26 cellular contexts compared by ENCODE assay signal in the genomic region with DNA sequence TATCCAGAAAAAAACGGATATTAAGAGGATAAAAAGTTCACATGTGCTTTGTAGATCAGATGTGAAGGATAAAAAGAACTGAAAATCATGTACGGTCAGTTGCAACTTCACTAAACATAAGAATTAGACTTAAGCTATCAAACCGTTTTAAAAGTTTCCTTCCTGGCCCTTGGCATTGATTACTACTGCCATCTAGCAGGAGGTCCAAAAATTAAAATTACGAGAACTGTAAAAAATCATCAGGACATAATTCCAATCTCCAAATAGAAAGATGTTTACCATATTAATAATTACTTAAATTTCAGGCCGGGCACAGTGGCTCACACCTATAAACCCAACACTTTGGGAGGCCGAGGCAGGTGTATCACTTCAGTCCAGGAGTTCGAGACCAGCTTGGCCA. TPM values are rescaled to one million over a fixed set of nuclear protein-coding genes. Genes with fewer than 3 reads are reported as not detected.
DNase-seq lines count a peak whose midpoint lies in the region; ATAC-seq and TF ChIP-seq lines count a peak whose summit lies in the region.
"Had no signal": no experiment of that assay in that cellular context is flagged by ENCODE, and none has a peak within 500 bp of the region (broad histone marks: within the 10 kb centered on the region; RNA-seq: fewer than 3 reads in every experiment).

No MANE protein-coding gene starts in this region.

- no peaks in the 10 kb centered on the region for H3F3A ChIP-seq in GM23338 (replicated peaks; ENCODE audit: low read depth)
- H3F3A ChIP-seq in SU-DHL-6 (ENCODE audit: insufficient read depth), result peaks cover 15% of the 10 kb centered on the region

- H3K36me3 Mint-ChIP-seq in GM23338 (ENCODE audit: low read depth), result peaks cover 37% of the 10 kb centered on the region
- H3K36me3 Mint-ChIP-seq in activated T-helper 1 cell treated with anti-CD3 and anti-CD28 coated beads, Interleukin-12 subunit alpha, Interleukin-12 subunit beta, Interleukin-2, Interleukin-4 antibody, amounts not matched to agents 30 ng/mL and 10 ng/mL and 1 ng/mL, durations not matched to agents 14 hours and 24 hours and 36 hours (ENCODE audit: low read depth), result peaks cover 42% of the 10 kb centered on the region

- H2AFZ ChIP-seq in GM23338 (no peak overlapping the region), SU-DHL-6 (ENCODE audit: low read depth, low read length, severe bottlenecking) (no peak overlapping the region)

- WGBS in psoas muscle, 3 donors, result 87 to 90% (median 90%) methylated on average over 7 of the region's 7 CpGs

- DNase-seq in AG09319 (ENCODE audit: extremely low read depth, low read depth), result no peak
- DNase-seq in GM23338 (ENCODE audit: low spot score), result no peak
- DNase-seq in epithelial cell of proximal tubule (ENCODE audit: low read depth), result no peak
- DNase-seq in psoas muscle, result no peak
- DNase-seq in activated T-helper 1 cell treated with anti-CD3 and anti-CD28 coated beads, Interleukin-12 subunit alpha, Interleukin-12 subunit beta, Interleukin-2, Interleukin-4 antibody, amounts not matched to agents 30 ng/mL and 10 ng/mL and 1 ng/mL, durations not matched to agents 14 hours and 24 hours and 36 hours (ENCODE audit: low spot score), result no peak
- no peak for DNase-seq in activated CD8-positive, alpha-beta memory T cell treated with anti-CD3 and anti-CD28 coated beads, Interleukin-2, amount 50 U/mL, for 48 hours
- no peak for DNase-seq in EL
- DNase-seq: activated CD4-positive, alpha-beta T cell treated with anti-CD3 and anti-CD28 coated beads for 36 hours; CD8-positive, alpha-beta T cell; DMS53; effector memory CD8-positive, alpha-beta T cell; heart right ventricle; left ventricle myocardium inferior; MM.1S; mucosa of descending colon; NCI-H1436 treated with DMSO at 0.1 percent for 48 hours; NCI-H526; Peyer's patch; posterior cingulate gyrus; stimulated activated CD4-positive, alpha-beta T cell treated with anti-CD3 and anti-CD28 coated beads, Interleukin-2, amount 100 ng/mL, for 24 hours; stimulated activated naive B cell treated with anti-CD40 and anti-IgM and Interleukin-4, amounts not matched to agents 10 μg/mL and 1 μg/mL and 100 μg/mL, for 72 hours had no signal

- H3K4me3 Mint-ChIP-seq in GM23338, result no peak overlapping the region
- no peak overlapping the region for H3K4me3 Mint-ChIP-seq in activated T-helper 1 cell treated with anti-CD3 and anti-CD28 coated beads, Interleukin-12 subunit alpha, Interleukin-12 subunit beta, Interleukin-2, Interleukin-4 antibody, amounts not matched to agents 30 ng/mL and 10 ng/mL and 1 ng/mL, durations not matched to agents 14 hours and 24 hours and 36 hours
- H3K4me3 Mint-ChIP-seq: activated CD4-positive, alpha-beta T cell treated with anti-CD3 and anti-CD28 coated beads for 36 hours; activated naive CD8-positive, alpha-beta T cell; CD8-positive, alpha-beta T cell; effector memory CD8-positive, alpha-beta T cell; stimulated activated naive B cell treated with anti-CD40 and anti-IgM and Interleukin-4, amounts not matched to agents 10 μg/mL and 1 μg/mL and 100 μg/mL, for 72 hours had no signal

- H3K36me3 ChIP-seq in GM23338 (ENCODE audit: insufficient read depth) (no peaks in the 10 kb centered on the region), SU-DHL-6 (ENCODE audit: low read length) (no peaks in the 10 kb centered on the region), psoas muscle (ENCODE audit: insufficient read depth in 1 of 2, low read depth in 1 of 2) (peaks cover 0 to 5% of the 10 kb centered on the region in 2 donors)
- H3K36me3 ChIP-seq: left ventricle myocardium inferior, Peyer's patch, SJSA1, thoracic aorta had no signal

- H3K9me2 ChIP-seq in GM23338 (ENCODE audit: insufficient read depth) (no peaks in the 10 kb centered on the region), SU-DHL-6 (replicated peaks; ENCODE audit: insufficient read depth, low read length) (no peaks in the 10 kb centered on the region)

- peak; percentile 26 for TF ChIP-seq CTCF in AG09319 (IDR thresholded peaks at IDR 0.05; ENCODE audit: low read depth, low read length)
- 0 out of 4 replicates have a peak, but pooled peaks of 1 of the 2 experiments have one; percentile 17 for TF ChIP-seq CTCF in GM23338 (conservative IDR thresholded peaks at IDR 0.05; ENCODE audit: low read depth in 2 of 2)
- TF ChIP-seq CTCF in SU-DHL-6 (IDR thresholded peaks at IDR 0.05; ENCODE audit: insufficient read depth, low read length, poor library complexity, severe bottlenecking), result no peak
- peak; percentile 13 for TF ChIP-seq CTCF in epithelial cell of proximal tubule (conservative IDR thresholded peaks at IDR 0.05; ENCODE audit: low read depth, low read length)
- TF ChIP-seq CTCF in psoas muscle (IDR thresholded peaks at IDR 0.05), result no peak

- no peaks in the 10 kb centered on the region for H3K4me1 ChIP-seq in GM23338 (ENCODE audit: insufficient read depth)
- H3K4me1 ChIP-seq in psoas muscle, result no peaks in the 10 kb centered on the region
- H3K4me1 ChIP-seq: left ventricle myocardium inferior, Peyer's patch, SJSA1 had no signal

- ATAC-seq in GM23338, result no peak
- no peak for ATAC-seq in psoas muscle
- ATAC-seq: activated CD4-positive, alpha-beta T cell treated with anti-CD3 and anti-CD28 coated beads for 36 hours; CD8-positive, alpha-beta T cell; effector memory CD8-positive, alpha-beta T cell; heart right ventricle; HepG2; mucosa of descending colon; stimulated activated naive B cell treated with anti-CD40 and anti-IgM and Interleukin-4, amounts not matched to agents 10 μg/mL and 1 μg/mL and 100 μg/mL, for 72 hours had no signal

- H3K79me2 ChIP-seq in GM23338 (replicated peaks; ENCODE audit: insufficient read depth) (peaks cover 100% of the 10 kb centered on the region), SU-DHL-6 (ENCODE audit: insufficient read depth, low read length) (peaks cover 93% of the 10 kb centered on the region)

- peaks cover 2% of the 10 kb centered on the region for H3K27me3 Mint-ChIP-seq in GM23338 (ENCODE audit: insufficient read depth, low read depth, poor library complexity)
- no peaks in the 10 kb centered on the region for H3K27me3 Mint-ChIP-seq in activated T-helper 1 cell treated with anti-CD3 and anti-CD28 coated beads, Interleukin-12 subunit alpha, Interleukin-12 subunit beta, Interleukin-2, Interleukin-4 antibody, amounts not matched to agents 30 ng/mL and 10 ng/mL and 1 ng/mL, durations not matched to agents 14 hours and 24 hours and 36 hours (ENCODE audit: insufficient read depth)
- H3K27me3 Mint-ChIP-seq: activated CD4-positive, alpha-beta T cell treated with anti-CD3 and anti-CD28 coated beads for 36 hours; activated naive CD8-positive, alpha-beta T cell; effector memory CD8-positive, alpha-beta T cell; stimulated activated naive B cell treated with anti-CD40 and anti-IgM and Interleukin-4, amounts not matched to agents 10 μg/mL and 1 μg/mL and 100 μg/mL, for 72 hours had no signal

- H3K4me3 ChIP-seq in GM23338, result no peak overlapping the region
- H3K4me3 ChIP-seq in SU-DHL-6 (ENCODE audit: insufficient read depth, low read length, poor library complexity, severe bottlenecking), result no peak overlapping the region
- no peak overlapping the region for H3K4me3 ChIP-seq in epithelial cell of proximal tubule (ENCODE audit: low read depth, low read length)
- H3K4me3 ChIP-seq in psoas muscle, result no peak overlapping the region
- H3K4me3 ChIP-seq: heart right ventricle, left ventricle myocardium inferior, mucosa of descending colon, Peyer's patch, SJSA1, thoracic aorta had no signal

- H3K27me3 ChIP-seq in GM23338 (ENCODE audit: insufficient read depth), result no peaks in the 10 kb centered on the region
- H3K27me3 ChIP-seq in SU-DHL-6 (ENCODE audit: low read length), result no peaks in the 10 kb centered on the region
- H3K27me3 ChIP-seq in psoas muscle (ENCODE audit: insufficient read depth in 3 of 3, low read length in 2 of 3), result no peaks in the 10 kb centered on the region
- H3K27me3 ChIP-seq: heart right ventricle, Peyer's patch, SJSA1 had no signal

- no peak overlapping the region for H3K9ac ChIP-seq in SU-DHL-6 (ENCODE audit: low read length)

- H3K4me2 ChIP-seq in GM23338 (no peak overlapping the region), SU-DHL-6 (ENCODE audit: low read depth, low read length, poor library complexity, severe bottlenecking) (no peak overlapping the region)

- intact Hi-C loops in psoas muscle (cut with DNase I), result loop anchor here in 1 of 2 donors (10.0 kb wide), 1 partner anchor 249 kb away; no protein-coding TSS in a partner anchor
- intact Hi-C loops in activated T-helper 1 cell treated with anti-CD3 and anti-CD28 coated beads, Interleukin-12 subunit alpha, Interleukin-12 subunit beta, Interleukin-2, Interleukin-4 antibody, amounts not matched to agents 30 ng/mL and 10 ng/mL and 1 ng/mL, durations not matched to agents 14 hours and 24 hours and 36 hours (cut with micrococcal nuclease), result loop anchor here (1.0 kb wide), 1 partner anchor 136 kb away; no protein-coding TSS in a partner anchor

- H3K27ac ChIP-seq in GM23338 (ENCODE audit: low read depth) (peak overlapping the region; percentile 71; the same call in 1 of the 2 replicates), SU-DHL-6 (ENCODE audit: low read depth, low read length) (peak overlapping the region; percentile 9; the same call in 1 of the 2 replicates), psoas muscle (no peak overlapping the region)
- H3K27ac ChIP-seq: heart right ventricle, left ventricle myocardium inferior, Peyer's patch, SJSA1, thoracic aorta had no signal

- peaks cover 2% of the 10 kb centered on the region; the same call in 1 of the 3 replicates for H3K4me1 Mint-ChIP-seq in GM23338
- peaks cover 21% of the 10 kb centered on the region for H3K4me1 Mint-ChIP-seq in activated T-helper 1 cell treated with anti-CD3 and anti-CD28 coated beads, Interleukin-12 subunit alpha, Interleukin-12 subunit beta, Interleukin-2, Interleukin-4 antibody, amounts not matched to agents 30 ng/mL and 10 ng/mL and 1 ng/mL, durations not matched to agents 14 hours and 24 hours and 36 hours (ENCODE audit: low read depth)

- no peak overlapping the region; the same call in 1 of the 2 replicates for H3K27ac Mint-ChIP-seq in GM23338
- no peak overlapping the region for H3K27ac Mint-ChIP-seq in activated T-helper 1 cell treated with anti-CD3 and anti-CD28 coated beads, Interleukin-12 subunit alpha, Interleukin-12 subunit beta, Interleukin-2, Interleukin-4 antibody, amounts not matched to agents 30 ng/mL and 10 ng/mL and 1 ng/mL, durations not matched to agents 14 hours and 24 hours and 36 hours
- H3K27ac Mint-ChIP-seq: activated CD4-positive, alpha-beta T cell treated with anti-CD3 and anti-CD28 coated beads for 36 hours; activated naive CD8-positive, alpha-beta T cell; CD8-positive, alpha-beta T cell; effector memory CD8-positive, alpha-beta T cell had no signal

- H3K9me3 ChIP-seq in SU-DHL-6 (ENCODE audit: insufficient read depth, low read length) (no peaks in the 10 kb centered on the region; the same call in 1 of the 2 replicates), psoas muscle (peaks cover 5% of the 10 kb centered on the region)
- H3K9me3 ChIP-seq: Peyer's patch, SJSA1 had no signal

- peaks cover 33% of the 10 kb centered on the region for H4K20me1 ChIP-seq in GM23338 (replicated peaks; ENCODE audit: insufficient read depth)
- no peaks in the 10 kb centered on the region for H4K20me1 ChIP-seq in SU-DHL-6 (ENCODE audit: low read depth, low read length)

- H3K9me3 Mint-ChIP-seq in GM23338, result peaks cover 22% of the 10 kb centered on the region
- peaks cover 25% of the 10 kb centered on the region for H3K9me3 Mint-ChIP-seq in activated T-helper 1 cell treated with anti-CD3 and anti-CD28 coated beads, Interleukin-12 subunit alpha, Interleukin-12 subunit beta, Interleukin-2, Interleukin-4 antibody, amounts not matched to agents 30 ng/mL and 10 ng/mL and 1 ng/mL, durations not matched to agents 14 hours and 24 hours and 36 hours
- H3K9me3 Mint-ChIP-seq: effector memory CD8-positive, alpha-beta T cell had no signal

RNA-seq across cellular contexts. Expression of a gene that starts 7.9 kb away (rescaled TPM):
- 31.8 and 37.3 TPM in 2 replicates for total RNA-seq in GM23338 (2014; rRNA removed; shearing (Covaris generic))
- polyA plus RNA-seq in GM23338 (2016; fragmentation: Nextera tagmentation; extraction: Ambion mirVana), result 17.4 and 21.5 TPM in 2 replicates
- 7.7 and 8.9 TPM in 2 replicates for total RNA-seq in epithelial cell of proximal tubule
- 10 to 100 TPM in 2 of 4 donors, 1 to 10 TPM in 2; 8.6 to 11.4 (median 10.0) TPM for total RNA-seq in psoas muscle
- 10 to 100 TPM in 1 of 3 donors, 1 to 10 TPM in 2; 5.9 to 12.3 (median 9.7) TPM for polyA plus RNA-seq in psoas muscle
- 26.8 and 27.4 TPM in 2 replicates for total RNA-seq in activated T-helper 1 cell treated with anti-CD3 and anti-CD28 coated beads, Interleukin-12 subunit alpha, Interleukin-12 subunit beta, Interleukin-2, Interleukin-4 antibody, amounts not matched to agents 30 ng/mL and 10 ng/mL and 1 ng/mL, durations not matched to agents 14 hours and 24 hours and 36 hours

Comparison
In these comparisons a context has a peak if more than half of its experiments do, and no peak if none do; other contexts are left out.
1. CTCF ChIP-seq: peak in AG09319 (single experiment) and epithelial cell of proximal tubule (single experiment); none in SU-DHL-6 (single experiment) and psoas muscle (single experiment).